Comparison of ENCODE assay signal across 30 cellular contexts in genomic region chr9:25876248-25876647, GRCh38.
"Had no signal": no experiment of that assay in that cellular context is flagged by ENCODE, and none has a peak within 500 bp of the region (broad histone marks: within the 10 kb centered on the region; RNA-seq: fewer than 3 reads in every experiment).

No MANE protein-coding gene starts in this region.

- H3K27me3 ChIP-seq: neural progenitor cell, ovary, right lobe of liver, sigmoid colon, suprapubic skin, testis, tibial artery, transverse colon, upper lobe of right lung, uterus had no signal

- H3K27ac ChIP-seq: neural progenitor cell, ovary, parathyroid adenoma, psoas muscle, right lobe of liver, sigmoid colon, suprapubic skin, testis, tibial artery, transverse colon, upper lobe of right lung, uterus had no signal

- H3K27ac Mint-ChIP-seq: naive thymus-derived CD4-positive, alpha-beta T cell; natural killer cell; nephron; neural progenitor cell; progenitor cell of endocrine pancreas; stimulated activated memory B cell treated with anti-CD40 and anti-IgM and Interleukin-4, amounts not matched to agents 10 μg/mL and 1 μg/mL and 100 μg/mL, for 72 hours; stimulated activated naive CD8-positive, alpha-beta T cell treated with anti-CD3 and anti-CD28 coated beads, Interleukin-15, amount 100 ng/mL, for 72 hours; type B pancreatic cell had no signal

- DNase-seq: naive thymus-derived CD4-positive, alpha-beta T cell; natural killer cell; occipital lobe; ovary; posterior cingulate gyrus; psoas muscle; right cardiac atrium; right lobe of liver; sigmoid colon; small intestine; stimulated activated CD4-positive, alpha-beta T cell treated with anti-CD3 and anti-CD28 coated beads, Interleukin-1b, Interleukin-23, amount 100 ng/mL, for 48 hours; stimulated activated CD4-positive, alpha-beta T cell treated with anti-CD3 and anti-CD28 coated beads, Interleukin-4, amount 100 ng/mL, for 1 hour; stimulated activated CD4-positive, alpha-beta T cell treated with anti-CD3 and anti-CD28 coated beads, Interleukin-4, amount 100 ng/mL, for 4 hours; stimulated activated CD8-positive, alpha-beta memory T cell treated with anti-CD3 and anti-CD28 coated beads, Interleukin-4, amount 100 ng/mL, for 48 hours; stimulated activated naive CD4-positive, alpha-beta T cell; stimulated activated naive CD8-positive, alpha-beta T cell treated with anti-CD3 and anti-CD28 coated beads, Interleukin-15, amount 100 ng/mL, for 72 hours; stimulated activated naive CD8-positive, alpha-beta T cell treated with anti-CD3 and anti-CD28 coated beads, Interleukin-15, Interleukin-2, amounts not matched to agents 100 U/mL and 50 U/mL, for 24 hours; substantia nigra; testis; tibial artery; transverse colon; upper lobe of right lung; uterus had no signal

- H3K4me2 ChIP-seq: neural progenitor cell had no signal

- H3K36me3 ChIP-seq: neural progenitor cell, ovary, right lobe of liver, sigmoid colon, suprapubic skin, tibial artery, transverse colon, upper lobe of right lung, uterus had no signal

- H3K79me2 ChIP-seq: parathyroid adenoma had no signal

- H3K36me3 Mint-ChIP-seq: naive thymus-derived CD4-positive, alpha-beta T cell; neural progenitor cell; stimulated activated memory B cell treated with anti-CD40 and anti-IgM and Interleukin-4, amounts not matched to agents 10 μg/mL and 1 μg/mL and 100 μg/mL, for 72 hours; type B pancreatic cell had no signal

- H3K27me3 Mint-ChIP-seq: naive thymus-derived CD4-positive, alpha-beta T cell; progenitor cell of endocrine pancreas; stimulated activated memory B cell treated with anti-CD40 and anti-IgM and Interleukin-4, amounts not matched to agents 10 μg/mL and 1 μg/mL and 100 μg/mL, for 72 hours; stimulated activated naive CD8-positive, alpha-beta T cell treated with anti-CD3 and anti-CD28 coated beads, Interleukin-15, amount 100 ng/mL, for 72 hours; type B pancreatic cell had no signal

- H3K4me3 Mint-ChIP-seq: naive thymus-derived CD4-positive, alpha-beta T cell; natural killer cell; nephron; neural progenitor cell; stimulated activated memory B cell treated with anti-CD40 and anti-IgM and Interleukin-4, amounts not matched to agents 10 μg/mL and 1 μg/mL and 100 μg/mL, for 72 hours; stimulated activated naive CD8-positive, alpha-beta T cell treated with anti-CD3 and anti-CD28 coated beads, Interleukin-15, amount 100 ng/mL, for 72 hours; type B pancreatic cell had no signal

- H3K4me1 ChIP-seq: neural progenitor cell, parathyroid adenoma, psoas muscle, right lobe of liver, sigmoid colon, suprapubic skin, testis, tibial artery, transverse colon, upper lobe of right lung, uterus had no signal

- H3K9me3 Mint-ChIP-seq: type B pancreatic cell had no signal

- H3K9ac ChIP-seq: neural progenitor cell, parathyroid adenoma had no signal

- H3K9me3 ChIP-seq: ovary, psoas muscle, right lobe of liver, suprapubic skin, testis, transverse colon, upper lobe of right lung, uterus had no signal

- H3K4me3 ChIP-seq: neural progenitor cell, ovary, psoas muscle, right lobe of liver, sigmoid colon, suprapubic skin, testis, tibial artery, transverse colon, upper lobe of right lung, uterus had no signal

- H3K4me1 Mint-ChIP-seq: natural killer cell; nephron; neural progenitor cell; stimulated activated memory B cell treated with anti-CD40 and anti-IgM and Interleukin-4, amounts not matched to agents 10 μg/mL and 1 μg/mL and 100 μg/mL, for 72 hours; stimulated activated naive CD8-positive, alpha-beta T cell treated with anti-CD3 and anti-CD28 coated beads, Interleukin-15, amount 100 ng/mL, for 72 hours had no signal

- H2AFZ ChIP-seq: neural progenitor cell, parathyroid adenoma had no signal
